In the genomic region with DNA sequence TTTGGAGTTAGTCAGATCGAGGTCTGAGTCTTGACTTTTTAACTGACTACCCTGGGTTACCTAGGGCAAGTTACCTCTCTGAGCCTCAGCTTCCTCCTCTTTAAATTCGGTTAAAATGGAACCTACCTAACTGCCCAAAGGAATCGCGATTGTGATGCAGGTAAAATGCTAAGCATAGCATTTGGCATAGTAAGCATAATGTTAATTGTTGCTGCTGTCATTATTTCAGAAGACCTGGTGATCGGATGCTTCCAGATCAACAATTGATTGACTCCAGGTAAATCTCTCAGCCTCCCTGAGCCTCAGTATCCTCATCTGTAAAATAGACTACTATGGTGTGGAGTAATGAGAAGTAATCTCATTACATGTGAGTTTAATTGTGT, we compare ENCODE assay signal across 8 cellular contexts. TPM values are rescaled to one million over a fixed set of nuclear protein-coding genes. Genes with fewer than 3 reads are reported as not detected.
DNase-seq lines count a peak whose midpoint lies in the region; ATAC-seq, FAIRE-seq and TF ChIP-seq lines count a peak whose summit lies in the region.

No MANE protein-coding gene starts in this region.

- no peaks in the 10 kb centered on the region for H3K36me3 Mint-ChIP-seq in naive thymus-derived CD8-positive, alpha-beta T cell

- POLR2A ChIA-PET in naive thymus-derived CD8-positive, alpha-beta T cell (lab: Charles Lee) = interaction anchor here (0.7 to 3.6 kb wide), 10 partner anchors 8 to 225 kb away, joined by 3 to 21 read pairs (median 3); a partner anchor contains a TSS

- no peaks in the 10 kb centered on the region for H3K27me3 ChIP-seq in colonic mucosa

- H3K4me1 ChIP-seq in colonic mucosa = peaks cover 4% of the 10 kb centered on the region

- peak overlapping the region; percentile 52 to 81 for H3K9ac ChIP-seq in colonic mucosa (ENCODE audit: low read depth in 2 of 2, low read length in 2 of 2)

- no peaks in the 10 kb centered on the region for H3K27me3 Mint-ChIP-seq in naive thymus-derived CD8-positive, alpha-beta T cell

- no peak for FAIRE-seq in H54 (lab: Jason Lieb, UNC)
- FAIRE-seq in GM19239 (lab: Jason Lieb, UNC) = no peak

- no peaks in the 10 kb centered on the region for H3K36me3 ChIP-seq in colonic mucosa

- peak overlapping the region; percentile 89 to 99 (median 98) for H3K4me3 Mint-ChIP-seq in naive thymus-derived CD8-positive, alpha-beta T cell

- H3K9me3 ChIP-seq in colonic mucosa = no peaks in the 10 kb centered on the region

- H3K27ac ChIP-seq in colonic mucosa = no peak overlapping the region

- DNase-seq in AG10803 (ENCODE audit: low read depth) = no peak
- DNase-seq in KG1 (lab: John Stamatoyannopoulos, UW) = peak; percentile 46
- no peak for DNase-seq in colonic mucosa
- DNase-seq in naive thymus-derived CD8-positive, alpha-beta T cell = no peak
- no peak for DNase-seq in H54 (ENCODE audit: insufficient read length, low spot score)
- DNase-seq in GM19239 (ENCODE audit: insufficient read length, low spot score) = no peak
- DNase-seq in AG20443 (ENCODE audit: low spot score) = no peak

- peak overlapping the region; percentile 25 to 95 (median 84) for H3K27ac Mint-ChIP-seq in naive thymus-derived CD8-positive, alpha-beta T cell

- H3K4me1 Mint-ChIP-seq in naive thymus-derived CD8-positive, alpha-beta T cell = peaks cover 18 to 41% (median 34%) of the 10 kb centered on the region in 4 donors

- TF ChIP-seq POLR2A in H54 (IDR thresholded peaks at IDR 0.05; ENCODE audit: low read depth, low read length) = no peak

- intact Hi-C loops in colonic mucosa (cut with DNase I) = no loop called here

- TF ChIP-seq CTCF in AG10803 (conservative IDR thresholded peaks at IDR 0.05; ENCODE audit: low read length) = no peak
- TF ChIP-seq CTCF in colonic mucosa (IDR thresholded peaks at IDR 0.05) = no peak

- peak overlapping the region; percentile 85 for H3K4me3 ChIP-seq in AG10803 (ENCODE audit: low read length)
- H3K4me3 ChIP-seq in colonic mucosa = peak overlapping the region; percentile 79

- ATAC-seq in naive thymus-derived CD8-positive, alpha-beta T cell = peak in 1 of 2 donors; percentile 1
- no peak for ATAC-seq in GM19467 (IDR thresholded peaks at IDR 0.05; ENCODE audit: unreplicated experiment)

- H3K9me3 Mint-ChIP-seq in naive thymus-derived CD8-positive, alpha-beta T cell = no peaks in the 10 kb centered on the region

RNA-seq across cellular contexts. Expression of a gene that starts 0.6 kb away (rescaled TPM):
- 10 to 100 TPM in 1 of 2 donors, 1 to 10 TPM in 1; 8.7 to 19.0 TPM for total RNA-seq in colonic mucosa
- total RNA-seq in naive thymus-derived CD8-positive, alpha-beta T cell = 10 to 100 TPM; 27.2 to 27.8 TPM
- polyA plus RNA-seq in naive thymus-derived CD8-positive, alpha-beta T cell = 10 to 100 TPM; 15.3 to 23.2 (median 21.4) TPM

RNA-seq across cellular contexts. Expression of a gene that starts 14.5 kb away (rescaled TPM):
- total RNA-seq in colonic mucosa = 10 to 100 TPM; 54.8 to 67.1 TPM
- 10 to 100 TPM; 26.6 to 30.2 TPM for total RNA-seq in naive thymus-derived CD8-positive, alpha-beta T cell
- polyA plus RNA-seq in naive thymus-derived CD8-positive, alpha-beta T cell = 10 to 100 TPM; 66.1 to 86.5 (median 70.5) TPM

RNA-seq across cellular contexts. Expression of a gene that starts 21.3 kb away (rescaled TPM):
- not detected for total RNA-seq in colonic mucosa
- not detected for total RNA-seq in naive thymus-derived CD8-positive, alpha-beta T cell
- polyA plus RNA-seq in naive thymus-derived CD8-positive, alpha-beta T cell = under 1 TPM in 2 of 3 donors, not detected in 1; 0.12 to 0.37 TPM

RNA-seq across cellular contexts. Expression of a gene that starts 51.4 kb away (rescaled TPM):
- total RNA-seq in colonic mucosa = 10 to 100 TPM; 28.3 to 35.3 TPM
- total RNA-seq in naive thymus-derived CD8-positive, alpha-beta T cell = 10 to 100 TPM; 61.8 to 66.5 TPM
- polyA plus RNA-seq in naive thymus-derived CD8-positive, alpha-beta T cell = 100 to 1,000 TPM; 218 to 246 (median 239) TPM

RNA-seq across cellular contexts. Expression of a gene that starts 55.7 kb away (rescaled TPM):
- under 1 TPM; 0.54 to 0.82 TPM for total RNA-seq in colonic mucosa
- not detected for total RNA-seq in naive thymus-derived CD8-positive, alpha-beta T cell
- under 1 TPM in 2 of 3 donors, not detected in 1; 0.09 to 0.21 TPM for polyA plus RNA-seq in naive thymus-derived CD8-positive, alpha-beta T cell
